ENCODE assay signal across 1 cellular context in genomic region chr16:5071681-5072333, GRCh38.
TF ChIP-seq lines count a peak whose summit lies in the region.

TSS of gene ALG1 (plus strand) at chr16:5071843. CDS start at chr16:5071850, 7 bp downstream.

TF ChIP-seq in HepG2, 621 proteins besides CTCF, POLR2A, EP300 and RAD21 (continued from another document and continues in another):
- TF ChIP-seq ZBTB34 (CRISPR knock-in tag; IDR thresholded peaks at IDR 0.05) (peak; percentile 71; the same call in 1 of the 2 replicates), RORA (CRISPR knock-in tag; IDR thresholded peaks at IDR 0.05) (peak; percentile 76; the same call in 1 of the 2 replicates), GTF3A (CRISPR knock-in tag; conservative IDR thresholded peaks at IDR 0.05) (no peak), ZNF20 (CRISPR knock-in tag; IDR thresholded peaks at IDR 0.05) (0 out of 2 replicates have a peak, but pooled peaks have one; percentile 82), SRSF9 (IDR thresholded peaks at IDR 0.05; ENCODE audit: borderline replicate concordance, insufficient read depth, low read depth, low read length, poor library complexity, severe bottlenecking) (no peak), ZNF362 (CRISPR knock-in tag; IDR thresholded peaks at IDR 0.05; ENCODE audit: borderline replicate concordance) (no peak; the same call in 1 of the 2 replicates), SMAD9 (CRISPR knock-in tag; IDR thresholded peaks at IDR 0.05) (peak; percentile 91), NFKB2 (CRISPR knock-in tag; IDR thresholded peaks at IDR 0.05; ENCODE audit: borderline replicate concordance) (peak; percentile 99; the same call in 1 of the 2 replicates), FOXJ3 (CRISPR knock-in tag; IDR thresholded peaks at IDR 0.05; ENCODE audit: borderline replicate concordance) (no peak; the same call in 1 of the 2 replicates), ZNF552 (CRISPR knock-in tag; IDR thresholded peaks at IDR 0.05; ENCODE audit: borderline replicate concordance) (peak; percentile 83; the same call in 1 of the 2 replicates), HNF4A (CRISPR knock-in tag; IDR thresholded peaks at IDR 0.05) (peak; percentile 22; the same call in 1 of the 2 replicates), WIZ (CRISPR knock-in tag; IDR thresholded peaks at IDR 0.05) (peak; percentile 96), JARID2 (CRISPR knock-in tag; IDR thresholded peaks at IDR 0.05; ENCODE audit: insufficient replicate concordance) (peak; percentile 65), GATAD1 (CRISPR knock-in tag; IDR thresholded peaks at IDR 0.05) (peak; percentile 100), ZNF800 (CRISPR knock-in tag; IDR thresholded peaks at IDR 0.05) (peak; percentile 76; the same call in 1 of the 2 replicates), NFYC (CRISPR knock-in tag; IDR thresholded peaks at IDR 0.05) (peak; percentile 33; the same call in 1 of the 2 replicates), KLF9 (CRISPR knock-in tag; IDR thresholded peaks at IDR 0.05; ENCODE audit: low read depth) (no peak), TBX3 (IDR thresholded peaks at IDR 0.05; ENCODE audit: borderline replicate concordance) (no peak), ZNF564 (CRISPR knock-in tag; IDR thresholded peaks at IDR 0.05) (peak; percentile 94), MED8 (CRISPR knock-in tag; IDR thresholded peaks at IDR 0.05; ENCODE audit: insufficient replicate concordance) (peak; percentile 97), ATAD3A (CRISPR knock-in tag; IDR thresholded peaks at IDR 0.05) (no peak), PLRG1 (conservative IDR thresholded peaks at IDR 0.05) (no peak), ZNF749 (CRISPR knock-in tag; IDR thresholded peaks at IDR 0.05; ENCODE audit: borderline replicate concordance) (peak; percentile 94), NFE2 (CRISPR knock-in tag; IDR thresholded peaks at IDR 0.05) (no peak), PAX8 (CRISPR knock-in tag; IDR thresholded peaks at IDR 0.05; ENCODE audit: borderline replicate concordance) (no peak), ZFP90 (CRISPR knock-in tag; IDR thresholded peaks at IDR 0.05; ENCODE audit: borderline replicate concordance) (peak; percentile 89), ZNF431 (CRISPR knock-in tag; IDR thresholded peaks at IDR 0.05; ENCODE audit: borderline replicate concordance, low read depth) (no peak), ZNF232 (CRISPR knock-in tag; IDR thresholded peaks at IDR 0.05; ENCODE audit: borderline replicate concordance) (peak; percentile 91; the same call in 1 of the 2 replicates), NR0B2 (CRISPR knock-in tag; IDR thresholded peaks at IDR 0.05) (peak; percentile 98), ZBTB7A (CRISPR knock-in tag; IDR thresholded peaks at IDR 0.05) (peak; percentile 69; the same call in 1 of the 2 replicates), NFAT5 (CRISPR knock-in tag; IDR thresholded peaks at IDR 0.05) (peak; percentile 88), IKZF1 (IDR thresholded peaks at IDR 0.05) (no peak), GATAD2A (CRISPR knock-in tag; IDR thresholded peaks at IDR 0.05) (peak; percentile 68; the same call in 1 of the 2 replicates), RBAK (CRISPR knock-in tag; IDR thresholded peaks at IDR 0.05) (no peak), GFI1 (CRISPR knock-in tag; IDR thresholded peaks at IDR 0.05; ENCODE audit: borderline replicate concordance) (peak; percentile 80; the same call in 1 of the 2 replicates), ZNF407 (CRISPR knock-in tag; IDR thresholded peaks at IDR 0.05; ENCODE audit: not compliant biosample characterization) (peak; percentile 98), MLX (CRISPR knock-in tag; IDR thresholded peaks at IDR 0.05) (peak; percentile 96), ZNF282 (IDR thresholded peaks at IDR 0.05; ENCODE audit: partially characterized antibody) (no peak), HOXA5 (CRISPR knock-in tag; IDR thresholded peaks at IDR 0.05) (no peak), ZNF547 (CRISPR knock-in tag; IDR thresholded peaks at IDR 0.05) (peak; percentile 99), STAG1 (CRISPR knock-in tag; IDR thresholded peaks at IDR 0.05) (no peak; the same call in none of the 2 replicates), HDAC6 (IDR thresholded peaks at IDR 0.05; ENCODE audit: low read depth, low read length) (no peak), PHF5A (CRISPR knock-in tag; IDR thresholded peaks at IDR 0.05; ENCODE audit: low read depth, unreplicated experiment) (peak; percentile 66), CENPX (CRISPR knock-in tag; IDR thresholded peaks at IDR 0.05) (no peak), RFXANK (CRISPR knock-in tag; IDR thresholded peaks at IDR 0.05) (peak; percentile 34; the same call in 1 of the 2 replicates), FOSL2 (CRISPR knock-in tag; IDR thresholded peaks at IDR 0.05) (peak; percentile 60), ZNF234 (CRISPR knock-in tag; conservative IDR thresholded peaks at IDR 0.05) (0 out of 2 replicates have a peak, but pooled peaks have one; percentile 27), SAP130 (CRISPR knock-in tag; IDR thresholded peaks at IDR 0.05; ENCODE audit: low read depth) (peak; percentile 99)
